9 cellular contexts compared by ENCODE assay signal in the genomic region with DNA sequence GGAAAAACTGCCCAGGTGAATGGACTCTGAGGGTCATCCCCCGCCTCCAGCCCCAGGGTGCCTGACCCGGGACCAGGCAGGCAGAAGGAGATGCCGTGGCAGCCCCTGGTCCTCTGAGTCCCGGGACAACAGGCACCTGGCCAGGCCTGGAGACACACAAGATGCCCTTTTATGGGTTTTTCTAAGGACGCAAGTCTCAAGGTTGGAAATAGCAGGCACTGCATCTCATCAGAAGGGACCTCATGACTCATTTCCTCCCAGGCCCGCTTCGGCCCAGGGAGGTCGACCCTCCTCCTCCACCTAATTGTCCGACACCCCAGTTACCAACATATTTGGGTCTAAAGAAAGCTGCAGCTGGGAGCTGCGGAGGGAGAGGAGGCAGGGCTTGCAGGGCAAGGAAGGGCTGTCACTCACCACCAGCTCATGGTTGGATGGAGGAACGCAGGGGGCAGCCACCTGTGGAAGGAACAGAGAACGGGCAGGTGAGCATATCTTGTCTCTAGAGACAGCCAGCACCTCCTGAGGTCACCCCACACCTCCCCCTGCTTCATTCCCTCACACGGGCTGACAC.
DNase-seq lines count a peak whose midpoint lies in the region; ATAC-seq and TF ChIP-seq lines count a peak whose summit lies in the region.
"Had no signal": no experiment of that assay in that cellular context is flagged by ENCODE, and none has a peak within 500 bp of the region (broad histone marks: within the 10 kb centered on the region; RNA-seq: fewer than 3 reads in every experiment).

No MANE protein-coding gene starts in this region.

- no peak for DNase-seq in esophagus squamous epithelium (lab: John Stamatoyannopoulos, UW)
- no peak for DNase-seq in activated effector memory CD4-positive, alpha-beta T cell treated with anti-CD3 and anti-CD28 coated beads, Interleukin-2, amount 50 U/mL, for 16 hours
- DNase-seq: activated T-cell treated with anti-CD3 and anti-CD28 coated beads, Interleukin-2, amount 50 U/mL, for 72 hours; natural killer cell had no signal

- no peak for ATAC-seq in GM18502 (IDR thresholded peaks at IDR 0.05; ENCODE audit: poor library complexity, unreplicated experiment)
- ATAC-seq in GM21360 (IDR thresholded peaks at IDR 0.05; ENCODE audit: unreplicated experiment), result no peak
- ATAC-seq: activated T-cell treated with anti-CD3 and anti-CD28 coated beads, Interleukin-2, amount 50 U/mL, for 72 hours; natural killer cell had no signal

- peak overlapping the region; percentile 64 for H3K27ac ChIP-seq in HUES64 (ENCODE audit: low read depth, low read length)
- H3K27ac ChIP-seq in esophagus squamous epithelium, result peak overlapping the region; percentile 72 to 95 (median 92)
- peak overlapping the region; percentile 41 for H3K27ac ChIP-seq in mesodermal cell (ENCODE audit: low read depth, low read length, severe bottlenecking)
- H3K27ac ChIP-seq in urinary bladder (ENCODE audit: low read depth), result peak overlapping the region; percentile 64

- H3K4me3 ChIP-seq in HUES64 (ENCODE audit: low read length) (peak overlapping the region; percentile 18; the same call in 1 of the 2 replicates), esophagus squamous epithelium (peak overlapping the region in 1 of 4 donors; percentile 21), mesodermal cell (ENCODE audit: extremely low read depth, insufficient read depth, low read length, poor library complexity, severe bottlenecking) (no peak overlapping the region), urinary bladder (ENCODE audit: low read depth, low read length) (no peak overlapping the region)

- H3K4me1 ChIP-seq in HUES64 (ENCODE audit: insufficient read depth, low read length) (peaks cover 45% of the 10 kb centered on the region), esophagus squamous epithelium (peaks cover 46 to 100% (median 97%) of the 10 kb centered on the region in 3 donors), mesodermal cell (ENCODE audit: control insufficient read depth, insufficient read depth, low read length, poor library complexity, severe bottlenecking) (peaks cover 57% of the 10 kb centered on the region), urinary bladder (ENCODE audit: insufficient read depth) (peaks cover 3% of the 10 kb centered on the region)

- no peak for TF ChIP-seq CTCF in esophagus squamous epithelium (IDR thresholded peaks at IDR 0.05)

- no peaks in the 10 kb centered on the region for H3K9me3 ChIP-seq in HUES64 (ENCODE audit: insufficient read depth, low read depth, low read length)
- no peaks in the 10 kb centered on the region for H3K9me3 ChIP-seq in esophagus squamous epithelium
- H3K9me3 ChIP-seq in mesodermal cell (ENCODE audit: control insufficient read depth, low read length), result no peaks in the 10 kb centered on the region

- no peaks in the 10 kb centered on the region for H3K36me3 ChIP-seq in HUES64 (ENCODE audit: insufficient read depth, low read length)
- H3K36me3 ChIP-seq in esophagus squamous epithelium, result peaks cover 0 to 19% (median 6%) of the 10 kb centered on the region in 3 donors
- peaks cover 5% of the 10 kb centered on the region for H3K36me3 ChIP-seq in mesodermal cell (ENCODE audit: control insufficient read depth, insufficient read depth, low read length)
- H3K36me3 ChIP-seq in urinary bladder (ENCODE audit: insufficient read depth), result no peaks in the 10 kb centered on the region

- peak in 1 of 4 donors; percentile 13 for TF ChIP-seq POLR2A in esophagus squamous epithelium (IDR thresholded peaks at IDR 0.05)

- H3K9ac ChIP-seq in HUES64 (ENCODE audit: low read depth, low read length), result peak overlapping the region; percentile 45; the same call in 1 of the 2 replicates

- intact Hi-C loops in esophagus squamous epithelium (cut with DNase I), result no loop called here

- WGBS in HUES64, result 26% methylated on average over 12 of the region's 13 CpGs
- WGBS in esophagus squamous epithelium, 2 donors, result 50 to 59% methylated on average over 9 of the region's 13 CpGs
- WGBS in mesodermal cell (ENCODE audit: insufficient coverage in 2 of 2), 2 experiments, result 24 to 41% methylated on average over 8 to 11 of the region's 13 CpGs
- 32% methylated on average over 13 of the region's 13 CpGs for WGBS in urinary bladder

- H3K27me3 ChIP-seq in HUES64 (ENCODE audit: insufficient read depth, low read length) (no peaks in the 10 kb centered on the region; the same call in 1 of the 2 replicates), esophagus squamous epithelium (no peaks in the 10 kb centered on the region)

Comparison
In these comparisons a context has a peak if more than half of its experiments do, and no peak if none do; other contexts are left out.
1. H3K27ac ChIP-seq: peak in every context shown above with its lines; median percentile 92 in esophagus squamous epithelium; 64 in HUES64; 64 in urinary bladder; 41 in mesodermal cell.